8 cellular contexts compared by ENCODE assay signal in genomic region chr2:216083464-216084279, GRCh38. TPM values are rescaled to one million over a fixed set of nuclear protein-coding genes. Genes with fewer than 3 reads are reported as not detected.
DNase-seq lines count a peak whose midpoint lies in the region; ATAC-seq lines count a peak whose summit lies in the region.

No MANE protein-coding gene starts in this region.

- ATAC-seq in effector memory CD8-positive, alpha-beta T cell (replicated peaks): no peak
- no peak for ATAC-seq in HG03460 (IDR thresholded peaks at IDR 0.05; ENCODE audit: unreplicated experiment)

- DNase-seq in T-helper 1 cell (no peak), NCI-H524 (lab: John Stamatoyannopoulos, UW) (peak; percentile 77 to 91), retina (peak; percentile 89), NCI-H1092 treated with DMSO at 0.1 percent for 48 hours (lab: John Stamatoyannopoulos, UW) (no peak), HT-29 (ENCODE audit: low spot score) (no peak)
- DNase-seq in effector memory CD8-positive, alpha-beta T cell: no peak

- H3K27ac Mint-ChIP-seq in T-helper 1 cell treated with Interleukin-12 subunit alpha and Interleukin-12 subunit beta and Interleukin-4 antibody, amounts not matched to agents 30 μg/mL and 1 μg/mL, for 36 hours: peak overlapping the region; percentile 91
- peak overlapping the region; percentile 90 for H3K27ac Mint-ChIP-seq in effector memory CD8-positive, alpha-beta T cell

- H3K4me3 Mint-ChIP-seq in T-helper 1 cell treated with Interleukin-12 subunit alpha and Interleukin-12 subunit beta and Interleukin-4 antibody, amounts not matched to agents 30 μg/mL and 1 μg/mL, for 36 hours: peak overlapping the region; percentile 65
- H3K4me3 Mint-ChIP-seq in effector memory CD8-positive, alpha-beta T cell: peak overlapping the region; percentile 63 to 95

- peaks cover 50% of the 10 kb centered on the region for H3K4me1 Mint-ChIP-seq in T-helper 1 cell treated with Interleukin-12 subunit alpha and Interleukin-12 subunit beta and Interleukin-4 antibody, amounts not matched to agents 30 μg/mL and 1 μg/mL, for 36 hours (ENCODE audit: low read depth)
- H3K4me1 Mint-ChIP-seq in effector memory CD8-positive, alpha-beta T cell (ENCODE audit: low read depth in 2 of 2): peaks cover 39 to 51% of the 10 kb centered on the region in 2 donors

- peaks cover 12% of the 10 kb centered on the region for H3K36me3 Mint-ChIP-seq in T-helper 1 cell treated with Interleukin-12 subunit alpha and Interleukin-12 subunit beta and Interleukin-4 antibody, amounts not matched to agents 30 μg/mL and 1 μg/mL, for 36 hours (ENCODE audit: low read depth)
- H3K36me3 Mint-ChIP-seq in effector memory CD8-positive, alpha-beta T cell (ENCODE audit: insufficient read depth): no peaks in the 10 kb centered on the region

- no peaks in the 10 kb centered on the region for H3K27me3 Mint-ChIP-seq in T-helper 1 cell treated with Interleukin-12 subunit alpha and Interleukin-12 subunit beta and Interleukin-4 antibody, amounts not matched to agents 30 μg/mL and 1 μg/mL, for 36 hours (ENCODE audit: low read depth)
- no peaks in the 10 kb centered on the region for H3K27me3 Mint-ChIP-seq in effector memory CD8-positive, alpha-beta T cell

- H3K9me3 Mint-ChIP-seq in T-helper 1 cell treated with Interleukin-12 subunit alpha and Interleukin-12 subunit beta and Interleukin-4 antibody, amounts not matched to agents 30 μg/mL and 1 μg/mL, for 36 hours: no peaks in the 10 kb centered on the region
- no peaks in the 10 kb centered on the region for H3K9me3 Mint-ChIP-seq in effector memory CD8-positive, alpha-beta T cell

RNA-seq across cellular contexts. Expression of gene TMEM169, which starts 2.0 kb away (rescaled TPM):
- total RNA-seq in HT-29 (2014; rRNA removed; shearing (Covaris generic)): 0.08 and 0.53 TPM in 2 replicates

RNA-seq across cellular contexts. Expression of gene PECR, which starts 2.1 kb away (rescaled TPM):
- 15.6 and 26.5 TPM in 2 replicates for total RNA-seq in HT-29 (2014; rRNA removed; shearing (Covaris generic))

RNA-seq across cellular contexts. Expression of gene XRCC5, which starts 25.5 kb away (rescaled TPM):
- 142 and 160 TPM in 2 replicates for total RNA-seq in HT-29 (2014; rRNA removed; shearing (Covaris generic))

Comparison
In these comparisons a context has a peak if more than half of its experiments do, and no peak if none do; other contexts are left out.
1. DNase-seq: peak in NCI-H524 (2 of 2) and retina (single experiment); none in T-helper 1 cell (0 of 5), effector memory CD8-positive, alpha-beta T cell (0 of 3), NCI-H1092 treated with DMSO at 0.1 percent for 48 hours (single experiment) and HT-29 (single experiment).